Comparison of ENCODE assay signal across 8 cellular contexts in genomic region chr9:127854169-127854833, GRCh38. TPM values are rescaled to one million over a fixed set of nuclear protein-coding genes. Genes with fewer than 3 reads are reported as not detected.
DNase-seq lines count a peak whose midpoint lies in the region; ATAC-seq and TF ChIP-seq lines count a peak whose summit lies in the region.

TSS of gene ENG (minus strand) at chr9:127854658. CDS start at chr9:127854355, 303 bp downstream.

- peak within 1 kb of the TSS; percentile 67 for H3K4me3 ChIP-seq in SJCRH30
- H3K4me3 ChIP-seq in lower leg skin (ENCODE audit: low read depth, poor library complexity, severe bottlenecking): peak within 1 kb of the TSS; percentile 42

- no peak for ATAC-seq in HG02623 (IDR thresholded peaks at IDR 0.05; ENCODE audit: unreplicated experiment)

- peaks cover 26% of the 10 kb centered on the region for H3K4me1 ChIP-seq in SJCRH30

- DNase-seq in GDM1 (lab: John Stamatoyannopoulos, UW): peak; percentile 50
- DNase-seq in SJCRH30: peak; percentile 86 to 88
- peak; percentile 37 for DNase-seq in dedifferentiated amniotic fluid mesenchymal stem cell (ENCODE audit: extremely low spot score)
- peak in 1 of 2 donors; percentile 95 for DNase-seq in lower leg skin (ENCODE audit: low spot score in 2 of 2)
- peak in 15 of 49 donors; percentile 14 to 58 (median 28) for DNase-seq in substantia nigra (lab: John Stamatoyannopoulos, UW)
- DNase-seq in NCI-H1694 treated with DMSO at 0.1 percent for 48 hours (lab: John Stamatoyannopoulos, UW): no peak
- no peak for DNase-seq in NCI-H526 (lab: John Stamatoyannopoulos, UW)

- 38 to 50% methylated on average over 32 to 37 of the region's 37 CpGs for WGBS in lower leg skin, 2 donors

- no peaks in the 10 kb centered on the region for H3K27me3 ChIP-seq in SJCRH30

- H3K36me3 ChIP-seq in SJCRH30: peaks cover 3% of the 10 kb centered on the region; the same call in 1 of the 2 replicates

- H3K27ac ChIP-seq in SJCRH30: peak within 1 kb of the TSS; percentile 45
- H3K27ac ChIP-seq in substantia nigra (ENCODE audit: low read depth, low read length, poor library complexity, severe bottlenecking): peak within 1 kb of the TSS; percentile 68

- intact Hi-C loops in lower leg skin (cut with DNase I; ENCODE audit: low total_unique reads): no loop called here

- no peak for TF ChIP-seq CTCF in lower leg skin (IDR thresholded peaks at IDR 0.05)

- no peak for TF ChIP-seq POLR2A in lower leg skin (IDR thresholded peaks at IDR 0.05)

- no peaks in the 10 kb centered on the region; the same call in 1 of the 2 replicates for H3K9me3 ChIP-seq in SJCRH30 (replicated peaks)

RNA-seq across cellular contexts. Expression of gene ENG, which starts in this region (rescaled TPM):
- total RNA-seq in SJCRH30 (2014; rRNA removed; shearing (Covaris generic)): 16.4 and 16.6 TPM in 2 replicates
- total RNA-seq in lower leg skin: 10 to 100 TPM; 12.0 to 51.1 (median 19.6) TPM

Comparison
In these comparisons a context has a peak if more than half of its experiments do, and no peak if none do; other contexts are left out.
1. DNase-seq: peak in GDM1 (single experiment), SJCRH30 (2 of 2) and dedifferentiated amniotic fluid mesenchymal stem cell (single experiment); none in NCI-H1694 treated with DMSO at 0.1 percent for 48 hours (single experiment) and NCI-H526 (0 of 2).